In genomic region chr5:88831856-88832255, GRCh38 we compare ENCODE assay signal across 1 cellular context.
TF ChIP-seq lines count a peak whose summit lies in the region.

No MANE protein-coding gene starts in this region.

TF ChIP-seq in HEK293, 187 proteins besides CTCF, POLR2A, EP300 and RAD21:
- TF ChIP-seq, protein P1, sequence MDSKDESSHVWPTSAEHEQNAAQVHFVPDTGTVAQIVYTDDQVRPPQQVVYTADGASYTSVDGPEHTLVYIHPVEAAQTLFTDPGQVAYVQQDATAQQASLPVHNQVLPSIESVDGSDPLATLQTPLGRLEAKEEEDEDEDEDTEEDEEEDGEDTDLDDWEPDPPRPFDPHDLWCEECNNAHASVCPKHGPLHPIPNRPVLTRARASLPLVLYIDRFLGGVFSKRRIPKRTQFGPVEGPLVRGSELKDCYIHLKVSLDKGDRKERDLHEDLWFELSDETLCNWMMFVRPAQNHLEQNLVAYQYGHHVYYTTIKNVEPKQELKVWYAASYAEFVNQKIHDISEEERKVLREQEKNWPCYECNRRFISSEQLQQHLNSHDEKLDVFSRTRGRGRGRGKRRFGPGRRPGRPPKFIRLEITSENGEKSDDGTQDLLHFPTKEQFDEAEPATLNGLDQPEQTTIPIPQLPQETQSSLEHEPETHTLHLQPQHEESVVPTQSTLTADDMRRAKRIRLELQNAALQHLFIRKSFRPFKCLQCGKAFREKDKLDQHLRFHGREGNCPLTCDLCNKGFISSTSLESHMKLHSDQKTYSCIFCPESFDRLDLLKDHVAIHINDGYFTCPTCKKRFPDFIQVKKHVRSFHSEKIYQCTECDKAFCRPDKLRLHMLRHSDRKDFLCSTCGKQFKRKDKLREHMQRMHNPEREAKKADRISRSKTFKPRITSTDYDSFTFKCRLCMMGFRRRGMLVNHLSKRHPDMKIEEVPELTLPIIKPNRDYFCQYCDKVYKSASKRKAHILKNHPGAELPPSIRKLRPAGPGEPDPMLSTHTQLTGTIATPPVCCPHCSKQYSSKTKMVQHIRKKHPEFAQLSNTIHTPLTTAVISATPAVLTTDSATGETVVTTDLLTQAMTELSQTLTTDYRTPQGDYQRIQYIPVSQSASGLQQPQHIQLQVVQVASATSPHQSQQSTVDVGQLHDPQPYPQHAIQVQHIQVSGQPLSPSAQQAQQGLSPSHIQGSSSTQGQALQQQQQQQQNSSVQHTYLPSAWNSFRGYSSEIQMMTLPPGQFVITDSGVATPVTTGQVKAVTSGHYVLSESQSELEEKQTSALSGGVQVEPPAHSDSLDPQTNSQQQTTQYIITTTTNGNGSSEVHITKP (tag by site-specific recombination; IDR thresholded peaks at IDR 0.05): no peak
- no peak for TF ChIP-seq TCF7L2 (IDR thresholded peaks at IDR 0.05; ENCODE audit: borderline replicate concordance, low read depth, low read length)
- TF ChIP-seq, protein P2, sequence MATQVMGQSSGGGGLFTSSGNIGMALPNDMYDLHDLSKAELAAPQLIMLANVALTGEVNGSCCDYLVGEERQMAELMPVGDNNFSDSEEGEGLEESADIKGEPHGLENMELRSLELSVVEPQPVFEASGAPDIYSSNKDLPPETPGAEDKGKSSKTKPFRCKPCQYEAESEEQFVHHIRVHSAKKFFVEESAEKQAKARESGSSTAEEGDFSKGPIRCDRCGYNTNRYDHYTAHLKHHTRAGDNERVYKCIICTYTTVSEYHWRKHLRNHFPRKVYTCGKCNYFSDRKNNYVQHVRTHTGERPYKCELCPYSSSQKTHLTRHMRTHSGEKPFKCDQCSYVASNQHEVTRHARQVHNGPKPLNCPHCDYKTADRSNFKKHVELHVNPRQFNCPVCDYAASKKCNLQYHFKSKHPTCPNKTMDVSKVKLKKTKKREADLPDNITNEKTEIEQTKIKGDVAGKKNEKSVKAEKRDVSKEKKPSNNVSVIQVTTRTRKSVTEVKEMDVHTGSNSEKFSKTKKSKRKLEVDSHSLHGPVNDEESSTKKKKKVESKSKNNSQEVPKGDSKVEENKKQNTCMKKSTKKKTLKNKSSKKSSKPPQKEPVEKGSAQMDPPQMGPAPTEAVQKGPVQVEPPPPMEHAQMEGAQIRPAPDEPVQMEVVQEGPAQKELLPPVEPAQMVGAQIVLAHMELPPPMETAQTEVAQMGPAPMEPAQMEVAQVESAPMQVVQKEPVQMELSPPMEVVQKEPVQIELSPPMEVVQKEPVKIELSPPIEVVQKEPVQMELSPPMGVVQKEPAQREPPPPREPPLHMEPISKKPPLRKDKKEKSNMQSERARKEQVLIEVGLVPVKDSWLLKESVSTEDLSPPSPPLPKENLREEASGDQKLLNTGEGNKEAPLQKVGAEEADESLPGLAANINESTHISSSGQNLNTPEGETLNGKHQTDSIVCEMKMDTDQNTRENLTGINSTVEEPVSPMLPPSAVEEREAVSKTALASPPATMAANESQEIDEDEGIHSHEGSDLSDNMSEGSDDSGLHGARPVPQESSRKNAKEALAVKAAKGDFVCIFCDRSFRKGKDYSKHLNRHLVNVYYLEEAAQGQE (tag by site-specific recombination; IDR thresholded peaks at IDR 0.05): no peak
- TF ChIP-seq ZNF548 (tag by site-specific recombination; IDR thresholded peaks at IDR 0.05): no peak
- TF ChIP-seq ZNF121 (tag by site-specific recombination; IDR thresholded peaks at IDR 0.05): no peak
- TF ChIP-seq IKZF3 (tag by site-specific recombination; IDR thresholded peaks at IDR 0.05): peak; percentile 36; the same call in 1 of the 2 replicates
- TF ChIP-seq ZNF596 (tag by site-specific recombination; IDR thresholded peaks at IDR 0.05): 0 out of 2 replicates have a peak, but pooled peaks have one; percentile 31
- TF ChIP-seq ZNF654 (tag by site-specific recombination; IDR thresholded peaks at IDR 0.05; ENCODE audit: low read depth): no peak
- TF ChIP-seq ZNF777 (tag by site-specific recombination; IDR thresholded peaks at IDR 0.05; ENCODE audit: borderline replicate concordance): no peak
- no peak for TF ChIP-seq ZNF624 (tag by site-specific recombination; IDR thresholded peaks at IDR 0.05)
- no peak for TF ChIP-seq PRDM4 (tag by site-specific recombination; IDR thresholded peaks at IDR 0.05)
TF ChIP-seq in HEK293: peak in this region for 2.
